ENCODE assay signal across 8 cellular contexts in the genomic region with DNA sequence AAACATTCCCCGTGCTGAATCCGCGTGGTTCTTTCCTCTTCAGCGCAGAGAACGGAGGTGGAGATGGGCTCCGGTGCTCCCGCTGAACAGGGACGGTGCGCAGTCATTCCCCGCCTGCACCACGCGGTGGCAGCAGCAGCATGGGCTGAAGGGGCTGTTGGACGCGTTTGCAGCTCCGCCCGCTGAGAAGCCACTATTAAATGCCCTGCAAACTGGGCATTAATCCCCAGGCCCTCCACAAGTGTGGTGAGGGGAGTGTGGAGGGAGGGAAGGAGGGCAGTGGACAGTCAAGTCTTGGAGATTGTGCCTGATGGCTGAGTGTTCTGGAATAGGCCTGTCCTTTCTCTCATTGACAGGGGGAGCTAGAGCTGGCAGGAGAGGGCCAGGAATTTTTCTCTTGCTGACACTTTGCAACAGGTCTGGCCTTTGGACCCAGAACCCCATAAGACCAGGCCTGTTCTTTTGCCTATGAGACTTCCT.
DNase-seq lines count a peak whose midpoint lies in the region; ATAC-seq, FAIRE-seq and TF ChIP-seq lines count a peak whose summit lies in the region.

No MANE protein-coding gene starts in this region.

- no peak overlapping the region for H3K4me3 Mint-ChIP-seq in activated CD4-positive, alpha-beta T cell treated with anti-CD3 and anti-CD28 coated beads for 36 hours

- peak overlapping the region; percentile 87 for H3K27ac ChIP-seq in AG04450 (ENCODE audit: low read depth, low read length)
- H3K27ac ChIP-seq in HepG2 (ENCODE audit: extremely low read length, insufficient read depth, low read length), result peak overlapping the region; percentile 72

- POLR2A ChIA-PET in AG04450 (lab: Yijun Ruan, JAX) (interaction anchor here (0.6 to 1.4 kb wide), 4 partner anchors 13 to 1195 kb away, joined by 3 to 9 read pairs (median 3); no protein-coding TSS in a partner anchor), HepG2 (lab: Yijun Ruan, JAX) (interaction anchor here (0.8 to 1.2 kb wide), 3 partner anchors 12 to 989 kb away, joined by 3 to 4 read pairs (median 4); a partner anchor contains a TSS)
- POLR2A ChIA-PET in activated CD4-positive, alpha-beta T cell treated with anti-CD3 and anti-CD28 coated beads for 36 hours (lab: Charles Lee), result no interaction called here

- H2AFZ ChIP-seq in HepG2 (ENCODE audit: low read length), result peak overlapping the region; percentile 74

- in situ Hi-C loops in HepG2 (cut with HindIII; ENCODE audit: extremely low pct_ligation_motif_present, low pct_unique_long_range_greater_than_20kb), result loop anchor here (5.0 to 10.0 kb wide), 2 partner anchors 752 to 899 kb away; no protein-coding TSS in a partner anchor

- peak overlapping the region; percentile 97 for H3K4me2 ChIP-seq in HepG2 (ENCODE audit: low read depth, low read length)

- no peaks in the 10 kb centered on the region for H3K79me2 ChIP-seq in HepG2 (ENCODE audit: insufficient read depth, low read length)

- peak; percentile 94 for ATAC-seq in GM18867 (IDR thresholded peaks at IDR 0.05; ENCODE audit: unreplicated experiment)
- peak; percentile 85 for ATAC-seq in HG03064 (IDR thresholded peaks at IDR 0.05; ENCODE audit: low read depth, unreplicated experiment)
- ATAC-seq in activated CD4-positive, alpha-beta T cell treated with anti-CD3 and anti-CD28 coated beads for 36 hours, result peak; percentile 86
- ATAC-seq in HepG2, result peak; percentile 86

- H3K27ac Mint-ChIP-seq in activated CD4-positive, alpha-beta T cell treated with anti-CD3 and anti-CD28 coated beads for 36 hours, result no peak overlapping the region

- peaks cover 31% of the 10 kb centered on the region for H3K27me3 Mint-ChIP-seq in activated CD4-positive, alpha-beta T cell treated with anti-CD3 and anti-CD28 coated beads for 36 hours

- no TSS peak for BruUV-seq in HepG2 (replicated peaks; lab: Mats Ljungman, UMichigan)

- DNase-seq in AG04450 (ENCODE audit: low read depth, low spot score) (peak; percentile 52), NCI-H2196 treated with DMSO at 0.1 percent for 48 hours (lab: John Stamatoyannopoulos, UW; ENCODE audit: unreplicated experiment) (peak; percentile 28), choroid plexus epithelial cell (ENCODE audit: low read depth) (peak; percentile 90), HepG2 (ENCODE audit: low spot score) (peak; percentile 66)
- peak; percentile 85 for DNase-seq in activated CD4-positive, alpha-beta T cell treated with anti-CD3 and anti-CD28 coated beads for 36 hours
- DNase-seq in stimulated activated CD4-positive, alpha-beta T cell treated with anti-CD3 and anti-CD28 coated beads, Interleukin-2, amount 100 ng/mL, for 48 hours, result peak; percentile 72 to 76

- no peaks in the 10 kb centered on the region for H3K9me3 Mint-ChIP-seq in activated CD4-positive, alpha-beta T cell treated with anti-CD3 and anti-CD28 coated beads for 36 hours (ENCODE audit: low read depth)

- peaks cover 31% of the 10 kb centered on the region for H3K4me1 ChIP-seq in HepG2 (ENCODE audit: insufficient read depth, low read length)

- no peaks in the 10 kb centered on the region for H3K36me3 ChIP-seq in HepG2 (replicated peaks in 1 of 2; ENCODE audit: control insufficient read depth in 1 of 2, insufficient read depth in 2 of 2, low read length in 2 of 2)

- H3K36me3 Mint-ChIP-seq in activated CD4-positive, alpha-beta T cell treated with anti-CD3 and anti-CD28 coated beads for 36 hours (ENCODE audit: low read depth), result no peaks in the 10 kb centered on the region

- WGBS in HepG2 (ENCODE audit: low lambda C conversion rate), result 0% methylated on average over 13 of the region's 16 CpGs

- FAIRE-seq in HepG2 (lab: Jason Lieb, UNC), result peak; percentile 50

- TF ChIP-seq RAD21 in HepG2 (CRISPR knock-in tag; IDR thresholded peaks at IDR 0.05), result peak; percentile 88

- TF ChIP-seq POLR2A in HepG2 (IDR thresholded peaks at IDR 0.05; ENCODE audit: insufficient read depth in 1 of 2, low read depth in 2 of 2, low read length in 2 of 2), result no peak

- H3K4me3 ChIP-seq in AG04450 (ENCODE audit: low read depth, low read length), result peak overlapping the region; percentile 53
- peak overlapping the region; percentile 56 for H3K4me3 ChIP-seq in choroid plexus epithelial cell (ENCODE audit: low read depth, low read length)
- peak overlapping the region; percentile 12 to 69 (median 51) for H3K4me3 ChIP-seq in HepG2 (replicated peaks in 1 of 3; ENCODE audit: insufficient read depth in 1 of 3, low read depth in 2 of 3, low read length in 3 of 3)

- CTCF ChIA-PET in AG04450 (lab: Charles Lee), result interaction anchor here (0.5 to 7.7 kb wide), 47 partner anchors 9 to 992 kb away, joined by 3 to 118 read pairs (median 4); no protein-coding TSS in a partner anchor
- CTCF ChIA-PET in activated CD4-positive, alpha-beta T cell treated with anti-CD3 and anti-CD28 coated beads for 36 hours (lab: Charles Lee), result interaction anchor here (0.7 to 2.3 kb wide), 11 partner anchors 13 to 1410 kb away, joined by 3 to 13 read pairs (median 3); no protein-coding TSS in a partner anchor
- CTCF ChIA-PET in HepG2 (lab: Yijun Ruan, JAX; ENCODE audit: low intra/inter-chr PET ratio, low total read pairs), result interaction anchor here (1.2 to 4.0 kb wide), 3 partner anchors 748 to 933 kb away, joined by 4 to 25 read pairs (median 6); no protein-coding TSS in a partner anchor

- intact Hi-C loops in activated CD4-positive, alpha-beta T cell treated with anti-CD3 and anti-CD28 coated beads for 36 hours (cut with DNase I, micrococcal nuclease), result loop anchor here (5.0 to 10.0 kb wide), 3 partner anchors 899 to 1894 kb away; no protein-coding TSS in a partner anchor
- intact Hi-C loops in HepG2 (cut with micrococcal nuclease; ENCODE audit: unreplicated experiment), result loop anchor here (1.0 to 2.0 kb wide), 3 partner anchors 36 to 888 kb away; no protein-coding TSS in a partner anchor

- peaks cover 6% of the 10 kb centered on the region for H3K4me1 Mint-ChIP-seq in activated CD4-positive, alpha-beta T cell treated with anti-CD3 and anti-CD28 coated beads for 36 hours

- TF ChIP-seq CTCF in AG04450 (IDR thresholded peaks at IDR 0.05; ENCODE audit: low read depth, low read length), result peak; percentile 98
- TF ChIP-seq CTCF in choroid plexus epithelial cell (conservative IDR thresholded peaks at IDR 0.05; ENCODE audit: low read depth, low read length), result peak; percentile 93
- TF ChIP-seq CTCF in HepG2 (CRISPR knock-in tag; IDR thresholded peaks at IDR 0.05), result peak; percentile 99

- H3K9me3 ChIP-seq in AG04450 (ENCODE audit: control insufficient read depth, insufficient read depth, low read length), result no peaks in the 10 kb centered on the region
- H3K9me3 ChIP-seq in HepG2 (ENCODE audit: low read length), result no peaks in the 10 kb centered on the region

- TF ChIP-seq EP300 in HepG2 (IDR thresholded peaks at IDR 0.05; ENCODE audit: low read depth in 2 of 2, low read length in 2 of 2) (no peak), HepG2 (CRISPR knock-in tag; IDR thresholded peaks at IDR 0.05; ENCODE audit: borderline replicate concordance) (no peak)

- no peaks in the 10 kb centered on the region for H4K20me1 ChIP-seq in HepG2 (ENCODE audit: insufficient read depth, low read length)

- H3K9ac ChIP-seq in HepG2 (ENCODE audit: insufficient read depth, low read depth, low read length), result peak overlapping the region; percentile 48

- H3K27me3 ChIP-seq in AG04450 (ENCODE audit: control insufficient read depth, insufficient read depth, low read length), result no peaks in the 10 kb centered on the region
- no peaks in the 10 kb centered on the region; a peak in 1 of 5 replicates for H3K27me3 ChIP-seq in HepG2 (ENCODE audit: control insufficient read depth in 1 of 2, insufficient read depth in 2 of 2, low read length in 2 of 2)

TF ChIP-seq in HepG2, 621 proteins besides CTCF, POLR2A, EP300 and RAD21 (continues in another document):
- TF ChIP-seq, protein P1, sequence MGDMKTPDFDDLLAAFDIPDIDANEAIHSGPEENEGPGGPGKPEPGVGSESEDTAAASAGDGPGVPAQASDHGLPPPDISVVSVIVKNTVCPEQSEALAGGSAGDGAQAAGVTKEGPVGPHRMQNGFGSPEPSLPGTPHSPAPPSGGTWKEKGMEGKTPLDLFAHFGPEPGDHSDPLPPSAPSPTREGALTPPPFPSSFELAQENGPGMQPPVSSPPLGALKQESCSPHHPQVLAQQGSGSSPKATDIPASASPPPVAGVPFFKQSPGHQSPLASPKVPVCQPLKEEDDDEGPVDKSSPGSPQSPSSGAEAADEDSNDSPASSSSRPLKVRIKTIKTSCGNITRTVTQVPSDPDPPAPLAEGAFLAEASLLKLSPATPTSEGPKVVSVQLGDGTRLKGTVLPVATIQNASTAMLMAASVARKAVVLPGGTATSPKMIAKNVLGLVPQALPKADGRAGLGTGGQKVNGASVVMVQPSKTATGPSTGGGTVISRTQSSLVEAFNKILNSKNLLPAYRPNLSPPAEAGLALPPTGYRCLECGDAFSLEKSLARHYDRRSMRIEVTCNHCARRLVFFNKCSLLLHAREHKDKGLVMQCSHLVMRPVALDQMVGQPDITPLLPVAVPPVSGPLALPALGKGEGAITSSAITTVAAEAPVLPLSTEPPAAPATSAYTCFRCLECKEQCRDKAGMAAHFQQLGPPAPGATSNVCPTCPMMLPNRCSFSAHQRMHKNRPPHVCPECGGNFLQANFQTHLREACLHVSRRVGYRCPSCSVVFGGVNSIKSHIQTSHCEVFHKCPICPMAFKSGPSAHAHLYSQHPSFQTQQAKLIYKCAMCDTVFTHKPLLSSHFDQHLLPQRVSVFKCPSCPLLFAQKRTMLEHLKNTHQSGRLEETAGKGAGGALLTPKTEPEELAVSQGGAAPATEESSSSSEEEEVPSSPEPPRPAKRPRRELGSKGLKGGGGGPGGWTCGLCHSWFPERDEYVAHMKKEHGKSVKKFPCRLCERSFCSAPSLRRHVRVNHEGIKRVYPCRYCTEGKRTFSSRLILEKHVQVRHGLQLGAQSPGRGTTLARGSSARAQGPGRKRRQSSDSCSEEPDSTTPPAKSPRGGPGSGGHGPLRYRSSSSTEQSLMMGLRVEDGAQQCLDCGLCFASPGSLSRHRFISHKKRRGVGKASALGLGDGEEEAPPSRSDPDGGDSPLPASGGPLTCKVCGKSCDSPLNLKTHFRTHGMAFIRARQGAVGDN (CRISPR knock-in tag; IDR thresholded peaks at IDR 0.05), result peak; percentile 53; the same call in 1 of the 2 replicates
- TF ChIP-seq ZNF331 (CRISPR knock-in tag; IDR thresholded peaks at IDR 0.05) (no peak), JDP2 (CRISPR knock-in tag; IDR thresholded peaks at IDR 0.05; ENCODE audit: borderline replicate concordance) (no peak), GATA4 (IDR thresholded peaks at IDR 0.05; ENCODE audit: borderline replicate concordance, low read depth) (no peak)
- TF ChIP-seq, protein P2, sequence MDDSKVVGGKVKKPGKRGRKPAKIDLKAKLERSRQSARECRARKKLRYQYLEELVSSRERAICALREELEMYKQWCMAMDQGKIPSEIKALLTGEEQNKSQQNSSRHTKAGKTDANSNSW (CRISPR knock-in tag; IDR thresholded peaks at IDR 0.05; ENCODE audit: borderline replicate concordance), result no peak

Comparison
In these comparisons a context has a peak if more than half of its experiments do, and no peak if none do; other contexts are left out.
1. Peak in every context shown above with its lines: DNase-seq, ATAC-seq, H3K4me3 ChIP-seq and H3K27ac ChIP-seq.
2. DNase-seq: peak in every context shown above with its lines; median percentile 90 in choroid plexus epithelial cell; 85 in activated CD4-positive, alpha-beta T cell treated with anti-CD3 and anti-CD28 coated beads for 36 hours; 74 in stimulated activated CD4-positive, alpha-beta T cell treated with anti-CD3 and anti-CD28 coated beads, Interleukin-2, amount 100 ng/mL, for 48 hours; 66 in HepG2; 52 in AG04450; 28 in NCI-H2196 treated with DMSO at 0.1 percent for 48 hours.